In the genomic region with DNA sequence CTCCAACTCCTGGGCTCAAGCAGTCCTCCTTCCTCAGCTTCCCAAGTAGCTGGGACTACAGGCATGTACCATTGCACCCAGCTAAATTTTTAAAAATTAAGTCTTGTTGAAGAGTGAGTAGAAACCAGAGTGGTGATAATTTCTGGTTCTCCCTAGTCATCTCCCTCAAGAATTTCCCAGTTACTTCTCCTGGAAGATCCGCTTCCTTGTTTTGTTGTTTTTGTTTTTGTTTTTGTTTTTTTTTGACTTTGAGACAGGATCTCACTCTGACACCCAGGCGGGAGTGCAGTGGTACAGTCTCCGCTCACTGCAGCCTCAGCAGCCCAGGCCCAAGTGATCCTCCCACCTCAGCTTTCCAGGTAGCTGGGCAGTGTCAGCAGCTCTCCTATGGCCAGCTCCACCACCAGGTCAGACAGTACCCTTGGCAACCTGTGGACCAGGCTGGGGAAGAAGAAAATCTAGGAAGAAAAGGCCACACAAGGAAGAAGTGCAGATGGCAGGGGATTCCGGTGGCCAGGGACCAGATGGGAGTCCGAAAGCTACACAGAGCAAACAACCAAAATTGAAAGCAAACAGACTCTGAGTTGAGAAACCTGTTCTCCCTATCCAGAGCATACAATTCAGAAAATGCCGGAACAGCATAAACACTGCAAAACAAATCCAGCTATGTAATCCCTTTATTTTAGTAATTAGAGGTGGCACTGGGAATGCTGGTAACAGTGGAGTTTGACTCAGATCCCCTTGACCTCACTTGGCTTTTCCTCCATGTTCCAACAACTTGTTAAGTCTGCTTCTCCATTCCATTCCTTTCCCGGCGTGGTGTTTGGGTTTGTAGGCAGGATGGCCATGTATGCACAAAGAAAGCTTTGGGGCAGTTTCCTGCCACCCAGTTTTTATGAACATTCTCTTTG, we compare ENCODE assay signal across 1 cellular context.
TF ChIP-seq lines count a peak whose summit lies in the region.

No MANE protein-coding gene starts in this region.

TF ChIP-seq in HepG2, 621 proteins besides CTCF, POLR2A, EP300 and RAD21:
- TF ChIP-seq HNF4G (IDR thresholded peaks at IDR 0.05; ENCODE audit: borderline replicate concordance, low read depth, low read length), result no peak
- no peak for TF ChIP-seq HNF4G (CRISPR knock-in tag; IDR thresholded peaks at IDR 0.05; ENCODE audit: borderline replicate concordance, low read depth)
- 0 out of 2 replicates have a peak, but pooled peaks have one; percentile 6 for TF ChIP-seq MAFF (IDR thresholded peaks at IDR 0.05; ENCODE audit: low read depth, low read length)
